In the genomic region with DNA sequence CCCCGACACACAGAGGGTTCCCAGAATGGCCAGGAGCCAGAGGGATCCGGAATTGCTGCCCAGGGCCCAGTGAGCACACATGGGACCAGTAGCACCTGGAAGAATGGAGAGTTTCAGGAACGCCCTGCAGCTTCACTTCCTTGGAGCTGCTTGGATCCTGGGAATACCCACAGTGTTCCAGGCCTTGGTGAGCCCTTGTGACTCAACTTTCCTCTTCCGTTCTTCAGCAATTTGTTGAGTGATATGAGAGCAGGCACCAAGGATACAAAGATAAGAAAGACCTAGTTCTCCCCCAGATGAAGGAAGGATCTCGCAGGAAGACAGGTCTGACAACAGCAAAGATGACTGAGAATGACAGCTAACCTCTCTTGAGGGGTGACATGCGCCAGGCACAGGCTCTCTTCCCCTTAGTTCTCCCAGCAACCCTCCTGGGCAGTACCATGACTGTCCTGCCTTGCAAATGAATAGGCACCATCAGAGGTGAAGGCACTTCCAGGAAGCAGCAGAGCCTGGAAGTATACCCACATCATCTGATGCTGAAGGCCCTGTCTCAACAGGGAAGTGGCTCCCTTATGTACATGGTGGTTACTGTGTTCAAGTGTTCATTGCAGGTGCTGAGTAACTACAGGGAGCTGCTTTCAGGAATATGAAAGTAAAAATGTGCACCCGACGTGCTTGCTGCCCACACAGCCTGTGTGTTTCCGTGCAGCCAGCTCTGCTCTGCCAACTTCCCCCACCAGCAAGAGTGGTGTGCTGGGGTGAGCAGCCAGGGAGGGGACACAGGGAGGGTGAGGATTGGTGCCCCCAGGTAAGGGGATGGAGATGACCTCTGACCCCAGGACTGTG, we compare ENCODE assay signal across 9 cellular contexts.
DNase-seq lines count a peak whose midpoint lies in the region; ATAC-seq and TF ChIP-seq lines count a peak whose summit lies in the region.
"Had no signal": no experiment of that assay in that cellular context is flagged by ENCODE, and none has a peak within 500 bp of the region (broad histone marks: within the 10 kb centered on the region; RNA-seq: fewer than 3 reads in every experiment).

No MANE protein-coding gene starts in this region.

- no peaks in the 10 kb centered on the region for H3K4me1 ChIP-seq in CD4-positive, CD25-positive, alpha-beta regulatory T cell (ENCODE audit: control insufficient read depth, insufficient read depth, low read length, poor library complexity, severe bottlenecking)

- H3K36me3 ChIP-seq in CD4-positive, CD25-positive, alpha-beta regulatory T cell (ENCODE audit: control insufficient read depth, insufficient read depth, low read length), result peaks cover 86% of the 10 kb centered on the region

- no peaks in the 10 kb centered on the region for H3K9me3 ChIP-seq in CD4-positive, CD25-positive, alpha-beta regulatory T cell (ENCODE audit: control insufficient read depth in 2 of 2, low read length in 2 of 2)
- H3K9me3 ChIP-seq: body of pancreas had no signal

- H3K4me3 ChIP-seq in CD4-positive, CD25-positive, alpha-beta regulatory T cell (ENCODE audit: low read depth, low read length), result no peak overlapping the region
- H3K4me3 ChIP-seq: body of pancreas had no signal

- peak; percentile 23 to 27 for ATAC-seq in CD4-positive, CD25-positive, alpha-beta regulatory T cell (ENCODE audit: low read depth in 2 of 2)
- peak; percentile 42 for ATAC-seq in GM21717 (IDR thresholded peaks at IDR 0.05; ENCODE audit: unreplicated experiment)
- peak; percentile 73 to 78 for ATAC-seq in activated T-cell treated with anti-CD3 and anti-CD28 coated beads, Interleukin-2, amount 50 U/mL, for 4 hours
- peak; percentile 64 to 76 for ATAC-seq in naive B cell (ENCODE audit: low read depth in 2 of 2)
- no peak for ATAC-seq in GM19324 (IDR thresholded peaks at IDR 0.05; ENCODE audit: low FRiP score, unreplicated experiment)
- no peak for ATAC-seq in GM21825 (IDR thresholded peaks at IDR 0.05; ENCODE audit: unreplicated experiment)
- ATAC-seq: body of pancreas had no signal

- DNase-seq in CD4-positive, CD25-positive, alpha-beta regulatory T cell, result peak in 1 of 3 donors; percentile 58
- no peak for DNase-seq in activated T-cell treated with anti-CD3 and anti-CD28 coated beads, Interleukin-2, amount 50 U/mL, for 4 hours
- DNase-seq in naive B cell (peak; percentile 46), GM19238 (ENCODE audit: insufficient read length, low spot score) (no peak), erythroblast (lab: John Stamatoyannopoulos, UW) (no peak)

- H3K27ac Mint-ChIP-seq in CD4-positive, CD25-positive, alpha-beta regulatory T cell, result peak overlapping the region; percentile 58 to 80 (median 69)
- H3K27ac Mint-ChIP-seq in naive B cell, result peak overlapping the region; percentile 36 to 96 (median 86)

- no peaks in the 10 kb centered on the region for H3K9me3 Mint-ChIP-seq in CD4-positive, CD25-positive, alpha-beta regulatory T cell
- no peaks in the 10 kb centered on the region for H3K9me3 Mint-ChIP-seq in activated T-cell treated with anti-CD3 and anti-CD28 coated beads, Interleukin-2, amount 50 U/mL, for 4 hours
- no peaks in the 10 kb centered on the region for H3K9me3 Mint-ChIP-seq in naive B cell

- no peak overlapping the region for H3K27ac ChIP-seq in CD4-positive, CD25-positive, alpha-beta regulatory T cell (ENCODE audit: insufficient read depth, low read length, poor library complexity, severe bottlenecking)
- H3K27ac ChIP-seq: body of pancreas had no signal

- no peaks in the 10 kb centered on the region for H3K27me3 Mint-ChIP-seq in CD4-positive, CD25-positive, alpha-beta regulatory T cell
- H3K27me3 Mint-ChIP-seq in activated T-cell treated with anti-CD3 and anti-CD28 coated beads, Interleukin-2, amount 50 U/mL, for 4 hours (ENCODE audit: low read depth), result no peaks in the 10 kb centered on the region
- H3K27me3 Mint-ChIP-seq in naive B cell, result no peaks in the 10 kb centered on the region

- H3K4me1 Mint-ChIP-seq in CD4-positive, CD25-positive, alpha-beta regulatory T cell, result peaks cover 0 to 9% (median 7%) of the 10 kb centered on the region in 4 donors
- peaks cover 8% of the 10 kb centered on the region for H3K4me1 Mint-ChIP-seq in activated T-cell treated with anti-CD3 and anti-CD28 coated beads, Interleukin-2, amount 50 U/mL, for 4 hours (ENCODE audit: low read depth)
- H3K4me1 Mint-ChIP-seq in naive B cell, result peaks cover 47 to 79% (median 67%) of the 10 kb centered on the region in 3 donors

- no peak overlapping the region for H3K4me3 Mint-ChIP-seq in CD4-positive, CD25-positive, alpha-beta regulatory T cell
- no peak overlapping the region for H3K4me3 Mint-ChIP-seq in activated T-cell treated with anti-CD3 and anti-CD28 coated beads, Interleukin-2, amount 50 U/mL, for 4 hours
- peak overlapping the region; percentile 8 to 77 (median 64) for H3K4me3 Mint-ChIP-seq in naive B cell

- H3K27me3 ChIP-seq in CD4-positive, CD25-positive, alpha-beta regulatory T cell (ENCODE audit: control insufficient read depth, insufficient read depth, low read length), result no peaks in the 10 kb centered on the region
- H3K27me3 ChIP-seq: body of pancreas had no signal

- peaks cover 19% of the 10 kb centered on the region for H3K36me3 Mint-ChIP-seq in CD4-positive, CD25-positive, alpha-beta regulatory T cell
- peaks cover 10% of the 10 kb centered on the region for H3K36me3 Mint-ChIP-seq in activated T-cell treated with anti-CD3 and anti-CD28 coated beads, Interleukin-2, amount 50 U/mL, for 4 hours (ENCODE audit: insufficient read depth)
- H3K36me3 Mint-ChIP-seq in naive B cell, result peaks cover 7 to 19% of the 10 kb centered on the region in 2 donors

- TF ChIP-seq POLR2A in erythroblast (IDR thresholded peaks at IDR 0.05; ENCODE audit: low read length), result no peak

Comparison
In these comparisons a context has a peak if more than half of its experiments do, and no peak if none do; other contexts are left out.
1. ATAC-seq: peak in CD4-positive, CD25-positive, alpha-beta regulatory T cell (2 of 2), GM21717 (single experiment), activated T-cell treated with anti-CD3 and anti-CD28 coated beads, Interleukin-2, amount 50 U/mL, for 4 hours (2 of 2) and naive B cell (2 of 2); none in GM19324 (single experiment) and GM21825 (single experiment).
2. H3K4me3 Mint-ChIP-seq: peak in naive B cell (8 of 8); none in CD4-positive, CD25-positive, alpha-beta regulatory T cell (0 of 4) and activated T-cell treated with anti-CD3 and anti-CD28 coated beads, Interleukin-2, amount 50 U/mL, for 4 hours (single experiment).